In genomic region chr2:16175247-16175825, GRCh38 we compare ENCODE assay signal across 13 cellular contexts.
DNase-seq lines count a peak whose midpoint lies in the region; ATAC-seq and TF ChIP-seq lines count a peak whose summit lies in the region.
"Had no signal": no experiment of that assay in that cellular context is flagged by ENCODE, and none has a peak within 500 bp of the region (broad histone marks: within the 10 kb centered on the region; RNA-seq: fewer than 3 reads in every experiment).

No MANE protein-coding gene starts in this region.

- peaks cover 2% of the 10 kb centered on the region; the same call in 1 of the 2 replicates for H3K4me1 ChIP-seq in H9 (ENCODE audit: insufficient read depth, low read length)
- H3K4me1 ChIP-seq in trophoblast cell (ENCODE audit: control insufficient read depth in 1 of 2, insufficient read depth in 2 of 2, low read length in 2 of 2) = peaks cover 2 to 6% of the 10 kb centered on the region in 2 experiments
- no peaks in the 10 kb centered on the region for H3K4me1 ChIP-seq in breast epithelium
- H3K4me1 ChIP-seq: Caco-2 had no signal

- no peak overlapping the region for H2AK5ac ChIP-seq in H9 (ENCODE audit: insufficient read length, low read length)
- H2AK5ac ChIP-seq in trophoblast cell (ENCODE audit: low read length) = no peak overlapping the region

- no peak overlapping the region for H3K56ac ChIP-seq in H9 (ENCODE audit: insufficient read length, low read depth, low read length)

- H3K79me1 ChIP-seq in H9 (ENCODE audit: insufficient read depth, low read depth, low read length, poor library complexity, severe bottlenecking) (no peaks in the 10 kb centered on the region), trophoblast cell (ENCODE audit: low read length) (peaks cover 2% of the 10 kb centered on the region)

- H2BK5ac ChIP-seq in H9 (ENCODE audit: insufficient read length, low read length) = peak overlapping the region; percentile 31
- no peak overlapping the region for H2BK5ac ChIP-seq in trophoblast cell (ENCODE audit: low read depth, low read length, poor library complexity)

- H3K36me3 ChIP-seq in trophoblast cell (ENCODE audit: control insufficient read depth in 1 of 2, insufficient read depth in 2 of 2, low read length in 2 of 2) = no peaks in the 10 kb centered on the region
- H3K36me3 ChIP-seq in breast epithelium = no peaks in the 10 kb centered on the region

- no peak overlapping the region for H2BK20ac ChIP-seq in H9 (ENCODE audit: low read depth, low read length, poor library complexity, severe bottlenecking)

- no peak overlapping the region for H2BK120ac ChIP-seq in H9 (ENCODE audit: low read depth, low read length, poor library complexity, severe bottlenecking)
- no peak overlapping the region for H2BK120ac ChIP-seq in trophoblast cell (ENCODE audit: insufficient read depth, low read length, poor library complexity)

- H3K4me3 ChIP-seq in trophoblast cell (ENCODE audit: low read depth, low read length) (no peak overlapping the region), breast epithelium (no peak overlapping the region)

- H3K36me3 Mint-ChIP-seq in H9 (ENCODE audit: insufficient read depth in 1 of 3, low read depth in 3 of 3) = peaks cover 0 to 4% (median 0%) of the 10 kb centered on the region in 3 experiments; a peak in 2 of 7 replicates

- H3K23ac ChIP-seq in H9 (ENCODE audit: insufficient read length, low read depth, low read length) (no peak overlapping the region), trophoblast cell (ENCODE audit: low read length) (no peak overlapping the region)

- H4K20me1 ChIP-seq in H9 (ENCODE audit: control insufficient read depth, insufficient read depth, insufficient read length) = no peaks in the 10 kb centered on the region

- H2BK15ac ChIP-seq in H9 (ENCODE audit: low read depth, low read length) = no peak overlapping the region

- no peak overlapping the region for H4K12ac ChIP-seq in trophoblast cell (ENCODE audit: low read depth, low read length)

- no peak overlapping the region for H4K5ac ChIP-seq in H9 (ENCODE audit: insufficient read length, low read depth, low read length)

- no peaks in the 10 kb centered on the region for H3K23me2 ChIP-seq in H9 (ENCODE audit: insufficient read length, low read depth, low read length, poor library complexity, severe bottlenecking)

- H3K18ac ChIP-seq in H9 (ENCODE audit: insufficient read length, low read depth, low read length) (no peak overlapping the region), trophoblast cell (ENCODE audit: low read length) (no peak overlapping the region)

- TF ChIP-seq POLR2A in breast epithelium (IDR thresholded peaks at IDR 0.05) = no peak

- H3K4ac ChIP-seq in H9 (ENCODE audit: low read depth, low read length) (no peak overlapping the region), trophoblast cell (ENCODE audit: low read depth, low read length) (no peak overlapping the region)

- no CpG with 5 or more reads among the region's 3 CpGs for WGBS in H9 (ENCODE audit: extremely low coverage, insufficient read length, low lambda C conversion rate)
- whole genome bisulfite sequencing in trophoblast cell (ENCODE audit: extremely low coverage, insufficient coverage, insufficient read length) = no CpG with 5 or more reads among the region's 3 CpGs

- no peak for DNase-seq in H9
- peak; percentile 56 for DNase-seq in cerebellum (ENCODE audit: low spot score)
- no peak for DNase-seq in trophoblast cell
- no peak for DNase-seq in breast epithelium (ENCODE audit: low spot score in 2 of 2)
- DNase-seq: Caco-2; CD4-positive, alpha-beta T cell; DMS79; GF-D8; HCEC 1CT had no signal

- H3K9me3 Mint-ChIP-seq in H9 = no peaks in the 10 kb centered on the region; a peak in 1 of 5 replicates
- H3K9me3 Mint-ChIP-seq: CD4-positive, alpha-beta T cell had no signal

- H3K9ac ChIP-seq in H9 (ENCODE audit: extremely low read depth, insufficient read length, low read length) = no peak overlapping the region
- H3K9ac ChIP-seq in trophoblast cell (ENCODE audit: low read length) = no peak overlapping the region

- H4K91ac ChIP-seq in H9 (ENCODE audit: insufficient read length, low read depth, low read length) (no peak overlapping the region), trophoblast cell (ENCODE audit: low read depth, low read length) (no peak overlapping the region)

- no peak overlapping the region for H3K27ac Mint-ChIP-seq in H9
- H3K27ac Mint-ChIP-seq: B cell; CD4-positive, alpha-beta T cell had no signal

- H2AFZ ChIP-seq in H9 (ENCODE audit: low read length) = no peak overlapping the region
- peak overlapping the region; percentile 60 for H2AFZ ChIP-seq in trophoblast cell (ENCODE audit: insufficient read depth, low read length, poor library complexity)

- H2BK12ac ChIP-seq in H9 (ENCODE audit: insufficient read length, low read depth, low read length) = no peak overlapping the region
- peak overlapping the region; percentile 24 for H2BK12ac ChIP-seq in trophoblast cell (ENCODE audit: low read length)

- no peaks in the 10 kb centered on the region for H3K27me3 Mint-ChIP-seq in H9 (ENCODE audit: low read depth)
- H3K27me3 Mint-ChIP-seq: B cell; CD4-positive, alpha-beta T cell had no signal

- intact Hi-C loops in breast epithelium (cut with DNase I; ENCODE audit: low total_unique reads) = no loop called here

- H3K9me3 ChIP-seq in H9 (ENCODE audit: control insufficient read depth, low read depth, low read length) (no peaks in the 10 kb centered on the region), trophoblast cell (ENCODE audit: insufficient read depth, low read depth, low read length) (no peaks in the 10 kb centered on the region), breast epithelium (no peaks in the 10 kb centered on the region)
- H3K9me3 ChIP-seq: Caco-2 had no signal

- H3K27me3 ChIP-seq in H9 (ENCODE audit: insufficient read depth, low read length) (no peaks in the 10 kb centered on the region), trophoblast cell (ENCODE audit: insufficient read depth, low read length) (no peaks in the 10 kb centered on the region), breast epithelium (no peaks in the 10 kb centered on the region)

- no peak overlapping the region for H3K27ac ChIP-seq in H9 (ENCODE audit: insufficient read length, low read depth, low read length)
- no peak overlapping the region for H3K27ac ChIP-seq in trophoblast cell (ENCODE audit: low read depth, low read length)
- no peak overlapping the region for H3K27ac ChIP-seq in breast epithelium
- H3K27ac ChIP-seq: HL-60 had no signal

- H3K4me1 Mint-ChIP-seq in H9 = peaks cover 10 to 15% of the 10 kb centered on the region in 2 experiments
- H3K4me1 Mint-ChIP-seq: B cell had no signal

- H3K4me3 Mint-ChIP-seq in H9 = no peak overlapping the region
- H3K4me3 Mint-ChIP-seq: B cell; CD4-positive, alpha-beta T cell had no signal

- H3K14ac ChIP-seq in H9 (ENCODE audit: insufficient read depth, low read length) (no peak overlapping the region), trophoblast cell (ENCODE audit: low read length) (peak overlapping the region; percentile 74)

- no peak overlapping the region for H4K8ac ChIP-seq in H9 (replicated peaks; ENCODE audit: insufficient read length, low read depth, low read length)
- H4K8ac ChIP-seq in trophoblast cell (ENCODE audit: low read depth, low read length) = no peak overlapping the region

- no peak overlapping the region for H3T11ph ChIP-seq in H9 (ENCODE audit: low read length)

- no peak for TF ChIP-seq CTCF in H9 (conservative IDR thresholded peaks at IDR 0.05)
- no peak for TF ChIP-seq CTCF in breast epithelium (IDR thresholded peaks at IDR 0.05)

- no peaks in the 10 kb centered on the region for H3K79me2 ChIP-seq in H9 (ENCODE audit: insufficient read depth, low read length)
- H3K79me2 ChIP-seq in trophoblast cell (ENCODE audit: control insufficient read depth, insufficient read depth, low read length, poor library complexity) = no peaks in the 10 kb centered on the region

- ATAC-seq in HG03135 (IDR thresholded peaks at IDR 0.05; ENCODE audit: unreplicated experiment) = no peak
- no peak for ATAC-seq in GM21529 (IDR thresholded peaks at IDR 0.05; ENCODE audit: unreplicated experiment)

- H3K4me2 ChIP-seq in H9 (ENCODE audit: insufficient read depth, insufficient read length, low read length) (no peak overlapping the region), trophoblast cell (ENCODE audit: low read length) (no peak overlapping the region)
